ENCODE assay signal across 1 cellular context in the genomic region with DNA sequence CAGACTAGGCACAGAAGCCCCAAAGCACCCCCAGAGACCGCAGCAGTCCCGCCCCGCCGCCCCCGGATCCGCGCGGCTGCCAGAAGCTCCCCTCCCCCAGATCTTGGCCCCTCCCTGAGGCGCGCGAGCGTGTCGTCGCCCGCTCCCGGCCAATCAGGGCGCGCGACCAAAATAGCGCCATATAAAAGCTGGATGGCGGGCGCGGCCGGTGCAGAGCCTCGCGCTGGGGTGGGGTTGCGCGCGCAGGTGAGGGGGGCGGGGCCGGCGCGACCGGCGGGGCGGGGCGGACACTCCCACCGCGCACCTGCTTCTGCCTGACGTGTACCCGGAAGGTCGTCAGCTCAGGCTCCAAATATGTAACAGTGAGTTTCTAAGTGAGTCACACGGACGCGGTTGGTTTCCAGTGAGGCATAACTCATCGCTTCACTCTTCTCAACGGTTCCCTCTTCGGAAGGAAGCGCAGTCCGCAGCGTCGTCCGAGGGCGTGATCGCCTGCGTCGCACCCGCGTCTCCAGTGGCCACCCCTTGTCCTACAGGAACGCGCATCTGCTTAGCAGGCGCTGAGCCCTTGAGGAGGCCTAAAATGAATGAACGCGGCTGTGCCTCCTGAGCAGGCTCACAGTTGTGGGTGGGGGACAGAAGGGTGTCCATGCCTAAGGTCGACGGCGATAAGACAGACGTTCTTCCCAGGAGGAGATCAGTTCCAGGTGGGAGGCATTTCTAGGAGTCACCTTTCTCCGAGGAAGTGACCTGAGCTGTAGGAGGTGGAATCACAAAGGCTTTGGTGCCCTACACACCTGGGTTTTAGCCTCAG.
TF ChIP-seq lines count a peak whose summit lies in the region.

No MANE protein-coding gene starts in this region.

TF ChIP-seq in SK-N-SH treated with all-trans-retinoic acid at 6 μM for 48 hours, 23 proteins besides CTCF, POLR2A, EP300 and RAD21 (continued from another document):
- TF ChIP-seq, protein P1, sequence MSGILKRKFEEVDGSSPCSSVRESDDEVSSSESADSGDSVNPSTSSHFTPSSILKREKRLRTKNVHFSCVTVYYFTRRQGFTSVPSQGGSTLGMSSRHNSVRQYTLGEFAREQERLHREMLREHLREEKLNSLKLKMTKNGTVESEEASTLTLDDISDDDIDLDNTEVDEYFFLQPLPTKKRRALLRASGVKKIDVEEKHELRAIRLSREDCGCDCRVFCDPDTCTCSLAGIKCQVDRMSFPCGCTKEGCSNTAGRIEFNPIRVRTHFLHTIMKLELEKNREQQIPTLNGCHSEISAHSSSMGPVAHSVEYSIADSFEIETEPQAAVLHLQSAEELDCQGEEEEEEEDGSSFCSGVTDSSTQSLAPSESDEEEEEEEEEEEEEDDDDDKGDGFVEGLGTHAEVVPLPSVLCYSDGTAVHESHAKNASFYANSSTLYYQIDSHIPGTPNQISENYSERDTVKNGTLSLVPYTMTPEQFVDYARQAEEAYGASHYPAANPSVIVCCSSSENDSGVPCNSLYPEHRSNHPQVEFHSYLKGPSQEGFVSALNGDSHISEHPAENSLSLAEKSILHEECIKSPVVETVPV (CRISPR knock-in tag; IDR thresholded peaks at IDR 0.05) = no peak
- TF ChIP-seq ZNF70 (CRISPR knock-in tag; IDR thresholded peaks at IDR 0.05) (no peak), TCF4 (CRISPR knock-in tag; IDR thresholded peaks at IDR 0.05; ENCODE audit: borderline replicate concordance) (no peak), ESRRG (CRISPR knock-in tag; IDR thresholded peaks at IDR 0.05) (no peak)
